In the genomic region with DNA sequence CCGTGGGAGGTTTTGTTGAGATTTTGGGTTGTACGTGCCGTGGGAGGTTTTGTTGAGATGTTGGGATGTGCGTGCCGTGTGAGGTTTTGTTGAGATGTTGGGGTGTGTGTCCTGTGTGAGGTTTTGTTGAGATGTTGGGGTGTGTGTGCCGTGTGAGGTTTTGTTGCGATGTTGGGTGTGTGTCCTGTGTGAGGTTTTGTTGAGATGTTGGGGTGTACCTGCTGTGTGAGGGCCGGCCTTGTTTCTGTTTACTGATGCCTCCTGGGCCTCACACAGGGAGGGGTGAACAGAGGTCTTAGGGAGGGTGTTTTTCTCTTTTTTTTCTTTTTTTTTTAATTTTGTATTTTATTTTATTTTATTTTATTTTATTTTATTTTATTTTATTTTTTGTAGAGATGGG, we compare ENCODE assay signal across 12 cellular contexts.
"Had no signal": no experiment of that assay in that cellular context is flagged by ENCODE, and none has a peak within 500 bp of the region (broad histone marks: within the 10 kb centered on the region; RNA-seq: fewer than 3 reads in every experiment).

No MANE protein-coding gene starts in this region.

- H3K27ac ChIP-seq: WERI-Rb-1 had no signal

- ATAC-seq: activated T-cell treated with anti-CD3 and anti-CD28 coated beads, Interleukin-2, amount 50 U/mL, for 4 hours; left ventricle myocardium superior had no signal

- H3K9me3 ChIP-seq: adrenal gland, esophagus squamous epithelium, suprapubic skin had no signal

- H3K36me3 ChIP-seq: adrenal gland, suprapubic skin, WERI-Rb-1 had no signal

- DNase-seq: activated CD4-positive, alpha-beta memory T cell treated with anti-CD3 and anti-CD28 coated beads, Interleukin-2, amount 10 ng/mL, durations not matched to agents 7 days and 5 days; activated CD4-positive, alpha-beta T cell treated with anti-CD3 and anti-CD28 coated beads for 36 hours; activated effector memory CD4-positive, alpha-beta T cell treated with anti-CD3 and anti-CD28 coated beads, Interleukin-2, amount 50 U/mL, for 16 hours; activated T-cell treated with anti-CD3 and anti-CD28 coated beads, Interleukin-2, amount 50 U/mL, for 4 hours; adrenal gland; central memory CD4-positive, alpha-beta T cell; esophagus squamous epithelium; hypothalamus; kidney glomerular epithelial cell; left ventricle myocardium superior; WERI-Rb-1 had no signal

- H3K4me3 ChIP-seq: adrenal gland, esophagus squamous epithelium, suprapubic skin had no signal

- H3K27me3 ChIP-seq: adrenal gland, esophagus squamous epithelium, suprapubic skin had no signal
